In the genomic region with DNA sequence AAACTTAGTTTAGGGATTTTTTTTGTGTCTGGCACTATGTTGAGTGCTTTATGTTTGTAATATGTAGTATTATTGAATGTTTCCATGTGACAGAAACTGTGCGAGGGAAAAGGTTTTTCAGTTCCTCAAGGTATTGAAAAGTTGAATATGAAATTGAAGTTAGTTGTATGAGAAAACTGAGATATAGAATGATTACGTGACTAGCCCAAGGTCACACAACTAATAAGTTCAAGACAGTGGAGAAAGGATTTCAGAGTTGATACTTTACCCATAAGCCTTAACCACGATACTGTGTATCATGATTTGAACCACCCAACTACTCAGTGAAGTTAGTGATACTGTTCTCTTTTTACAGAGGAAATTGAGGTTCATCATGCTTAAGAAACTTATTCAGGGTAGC, we compare ENCODE assay signal across 10 cellular contexts. TPM values are rescaled to one million over a fixed set of nuclear protein-coding genes. Genes with fewer than 3 reads are reported as not detected.
DNase-seq lines count a peak whose midpoint lies in the region; ATAC-seq, FAIRE-seq and TF ChIP-seq lines count a peak whose summit lies in the region.
"Had no signal": no experiment of that assay in that cellular context is flagged by ENCODE, and none has a peak within 500 bp of the region (broad histone marks: within the 10 kb centered on the region; RNA-seq: fewer than 3 reads in every experiment).

No MANE protein-coding gene starts in this region.

- H3K4me2 ChIP-seq in keratinocyte (ENCODE audit: control insufficient read depth, extremely low read depth, insufficient read depth, low read depth, low read length), result peak overlapping the region; percentile 37

- H3K9me1 ChIP-seq in keratinocyte (ENCODE audit: control insufficient read depth, extremely low read depth, insufficient read depth, low read length), result peaks cover 2% of the 10 kb centered on the region

- ATAC-seq in GM21529 (IDR thresholded peaks at IDR 0.05; ENCODE audit: unreplicated experiment) (peak; percentile 58), HG03575 (IDR thresholded peaks at IDR 0.05; ENCODE audit: extremely low read depth, insufficient number of reproducible peaks, low FRiP score, unreplicated experiment) (peak; percentile 35), HG03280 (IDR thresholded peaks at IDR 0.05; ENCODE audit: unreplicated experiment) (no peak)

- peaks cover 0 to 4% of the 10 kb centered on the region in 2 experiments for H3K36me3 ChIP-seq in keratinocyte (ENCODE audit: control insufficient read depth in 2 of 2, extremely low read depth in 1 of 2, insufficient read depth in 2 of 2, low read length in 2 of 2)

- no peak overlapping the region for H3K4me3 Mint-ChIP-seq in T-helper 1 cell treated with Interleukin-12 subunit alpha and Interleukin-12 subunit beta and Interleukin-4 antibody, amounts not matched to agents 30 μg/mL and 1 μg/mL, for 36 hours

- H2AFZ ChIP-seq in keratinocyte (ENCODE audit: control insufficient read depth, low read length), result no peak overlapping the region

- no peak overlapping the region for H3K27ac ChIP-seq in keratinocyte (ENCODE audit: control insufficient read depth, insufficient read depth, low read length)

- DNase-seq in T-helper 1 cell (no peak), keratinocyte (ENCODE audit: low read depth, low spot score) (no peak), ACHN (no peak), NCI-H1417 treated with DMSO at 0.1 percent for 48 hours (lab: John Stamatoyannopoulos, UW) (no peak)
- DNase-seq: NCI-H1092 treated with DMSO at 0.1 percent for 48 hours; stimulated activated CD4-positive, alpha-beta T cell treated with anti-CD3 and anti-CD28 coated beads, Interleukin-2, amount 100 ng/mL, for 24 hours had no signal

- TF ChIP-seq CTCF in keratinocyte (optimal IDR thresholded peaks at IDR 0.05 in 1 of 3, IDR thresholded peaks at IDR 0.05 in 1 of 3, conservative IDR thresholded peaks at IDR 0.05 in 1 of 3; ENCODE audit: extremely low read depth in 1 of 3, insufficient read depth in 2 of 3, low read length in 3 of 3), result no peak

- H3K27me3 Mint-ChIP-seq in T-helper 1 cell treated with Interleukin-12 subunit alpha and Interleukin-12 subunit beta and Interleukin-4 antibody, amounts not matched to agents 30 μg/mL and 1 μg/mL, for 36 hours (ENCODE audit: low read depth), result no peaks in the 10 kb centered on the region

- no peak overlapping the region for H3K4me3 ChIP-seq in keratinocyte (ENCODE audit: control insufficient read depth in 2 of 3, extremely low read depth in 1 of 3, insufficient read depth in 2 of 3, low read depth in 1 of 3, low read length in 3 of 3)

- H3K4me1 ChIP-seq in keratinocyte (ENCODE audit: control insufficient read depth, extremely low read depth, insufficient read depth, low read length), result peaks cover 16% of the 10 kb centered on the region

- peaks cover 99% of the 10 kb centered on the region for H3K79me2 ChIP-seq in keratinocyte (ENCODE audit: control insufficient read depth, insufficient read depth, low read length)

- peak overlapping the region; percentile 3 for H3K27ac Mint-ChIP-seq in T-helper 1 cell treated with Interleukin-12 subunit alpha and Interleukin-12 subunit beta and Interleukin-4 antibody, amounts not matched to agents 30 μg/mL and 1 μg/mL, for 36 hours

- in situ Hi-C loops in ACHN (cut with HindIII; ENCODE audit: low pct_ligation_motif_present, low pct_unique_long_range_greater_than_20kb, low sequenced_read_pairs), result no loop called here

- H3K36me3 Mint-ChIP-seq in T-helper 1 cell treated with Interleukin-12 subunit alpha and Interleukin-12 subunit beta and Interleukin-4 antibody, amounts not matched to agents 30 μg/mL and 1 μg/mL, for 36 hours (ENCODE audit: low read depth), result peaks cover 13% of the 10 kb centered on the region

- peaks cover 13% of the 10 kb centered on the region for H4K20me1 ChIP-seq in keratinocyte (ENCODE audit: control insufficient read depth, extremely low read depth, insufficient read depth, low read length)

- H3K9me3 Mint-ChIP-seq in T-helper 1 cell treated with Interleukin-12 subunit alpha and Interleukin-12 subunit beta and Interleukin-4 antibody, amounts not matched to agents 30 μg/mL and 1 μg/mL, for 36 hours, result no peaks in the 10 kb centered on the region

- peaks cover 41% of the 10 kb centered on the region for H3K4me1 Mint-ChIP-seq in T-helper 1 cell treated with Interleukin-12 subunit alpha and Interleukin-12 subunit beta and Interleukin-4 antibody, amounts not matched to agents 30 μg/mL and 1 μg/mL, for 36 hours (ENCODE audit: low read depth)

- FAIRE-seq in keratinocyte (lab: Jason Lieb, UNC), result no peak

- H3K27me3 ChIP-seq in keratinocyte (ENCODE audit: control insufficient read depth, extremely low read depth, insufficient read depth, low read length), result no peaks in the 10 kb centered on the region

- H3K9me3 ChIP-seq in keratinocyte (ENCODE audit: control insufficient read depth, low read depth, low read length), result no peaks in the 10 kb centered on the region

- dilution Hi-C loops in keratinocyte (cut with MboI; ENCODE audit: extremely low pct_ligation_motif_present, low sequenced_read_pairs), result no loop called here

- H3K9ac ChIP-seq in keratinocyte (ENCODE audit: control insufficient read depth, extremely low read depth, insufficient read depth, low read length), result no peak overlapping the region

RNA-seq across cellular contexts. Expression of gene NIPBL, which starts 5.7 kb away (rescaled TPM):
- 21.4 to 26.0 TPM (median 23.4 TPM) in 3 replicates for polyA plus RNA-seq in keratinocyte
- 48.9 TPM for polyA plus RNA-seq in keratinocyte (2011; ENCODE audit: low read depth)
- 8.9 and 16.8 TPM in 2 replicates for polyA plus RNA-seq in keratinocyte (2011; cell fraction: cytosol; rRNA removed)
- 36.2 and 42.3 TPM in 2 replicates for polyA plus RNA-seq in keratinocyte (2011; cell fraction: nucleus; rRNA removed)
- 14.4 and 18.6 TPM in 2 replicates for polyA plus RNA-seq in keratinocyte (2012; ENCODE audit: low replicate concordance)
- polyA minus RNA-seq in keratinocyte, result 44.4 to 137 TPM (median 75.1 TPM) in 3 replicates
- polyA minus RNA-seq in keratinocyte (2011; cell fraction: cytosol; rRNA and poly(A)+ RNA removed), result 14.0 TPM
- 54.3 and 109 TPM in 2 replicates for polyA minus RNA-seq in keratinocyte (2011; cell fraction: nucleus; rRNA and poly(A)+ RNA removed)
